ENCODE assay signal across 22 cellular contexts in genomic region chr6:122116912-122117663, GRCh38.
"Had no signal": no experiment of that assay in that cellular context is flagged by ENCODE, and none has a peak within 500 bp of the region (broad histone marks: within the 10 kb centered on the region; RNA-seq: fewer than 3 reads in every experiment).

No MANE protein-coding gene starts in this region.

- H3K9ac ChIP-seq: SK-N-SH had no signal

- H3K4me3 ChIP-seq: cardiac muscle cell, dorsolateral prefrontal cortex, smooth muscle cell, testis, upper lobe of left lung had no signal

- H3K27me3 ChIP-seq: cardiac muscle cell, dorsolateral prefrontal cortex, testis, upper lobe of left lung had no signal

- H3K9me3 ChIP-seq: SK-N-SH, testis, upper lobe of left lung had no signal

- ATAC-seq: activated CD8-positive, alpha-beta memory T cell treated with anti-CD3 and anti-CD28 coated beads, Interleukin-2, amount 10 ng/mL, durations not matched to agents 7 days and 5 days; natural killer cell; T-cell had no signal

- DNase-seq: activated CD4-positive, alpha-beta T cell treated with anti-CD3 and anti-CD28 coated beads, Interleukin-2, amount 50 U/mL, for 48 hours; activated CD4-positive, CD25-positive, alpha-beta regulatory T cell treated with anti-CD3 and anti-CD28 coated beads, Interleukin-2, amount 50 U/mL, for 72 hours; activated CD8-positive, alpha-beta memory T cell treated with anti-CD3 and anti-CD28 coated beads, Interleukin-2, amount 10 ng/mL, durations not matched to agents 7 days and 5 days; activated naive CD4-positive, alpha-beta T cell treated with anti-CD3 and anti-CD28 coated beads for 36 hours; activated T-cell treated with anti-CD3 and anti-CD28 coated beads, Interleukin-2, amount 50 U/mL, for 1 hour; dorsolateral prefrontal cortex; foreskin fibroblast; glutamatergic neuron; kidney glomerular epithelial cell; mammary epithelial cell; natural killer cell; SK-N-SH; stimulated activated CD4-positive, alpha-beta T cell treated with anti-CD3 and anti-CD28 coated beads, Interleukin-4, amount 100 ng/mL, for 4 hours; stimulated activated CD8-positive, alpha-beta memory T cell treated with anti-CD3 and anti-CD28 coated beads, Interleukin-4, amount 100 ng/mL, for 48 hours; stimulated activated naive CD4-positive, alpha-beta T cell treated with Interleukin-2 at 50 U/mL for 16 hours; T-cell; T-helper 9 cell; testis; upper lobe of left lung had no signal

- H3K4me2 ChIP-seq: SK-N-SH, smooth muscle cell had no signal

- H3K27ac ChIP-seq: cardiac muscle cell, dorsolateral prefrontal cortex, testis had no signal

- H3K36me3 ChIP-seq: cardiac muscle cell, upper lobe of left lung had no signal

- FAIRE-seq: astrocyte had no signal

- H3K4me1 ChIP-seq: testis, upper lobe of left lung had no signal
